In the genomic region with DNA sequence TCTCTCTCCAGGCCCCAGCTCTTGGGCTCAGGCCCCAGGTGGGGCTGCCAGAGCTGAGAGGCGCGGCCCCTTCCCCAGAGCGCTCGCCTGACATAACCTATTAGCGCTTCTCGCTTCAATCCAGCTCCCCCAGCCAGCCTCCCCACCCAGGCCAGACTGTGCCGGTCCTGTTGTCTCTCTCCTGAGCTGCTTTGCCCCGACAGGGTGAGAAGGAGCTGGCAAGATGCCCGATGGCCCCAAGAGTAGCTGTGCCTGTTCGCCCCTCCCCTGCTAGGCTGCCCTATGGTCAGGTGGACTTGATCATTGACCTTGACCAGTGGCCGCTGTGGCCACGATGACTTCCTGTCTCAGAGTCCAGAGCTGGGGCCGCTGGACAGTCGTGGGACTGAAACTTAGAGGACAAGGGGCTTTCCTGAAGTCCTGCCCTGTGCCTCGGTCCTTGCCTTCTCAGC, we compare ENCODE assay signal across 13 cellular contexts. TPM values are rescaled to one million over a fixed set of nuclear protein-coding genes. Genes with fewer than 3 reads are reported as not detected.
DNase-seq lines count a peak whose midpoint lies in the region; ATAC-seq and FAIRE-seq lines count a peak whose summit lies in the region.
"Had no signal": no experiment of that assay in that cellular context is flagged by ENCODE, and none has a peak within 500 bp of the region (broad histone marks: within the 10 kb centered on the region; RNA-seq: fewer than 3 reads in every experiment).

No MANE protein-coding gene starts in this region.

- FAIRE-seq in urothelium cell line (lab: Jason Lieb, UNC), result peak; percentile 27

- peak; percentile 65 for ATAC-seq in left lobe of liver
- ATAC-seq: activated CD8-positive, alpha-beta T cell treated with anti-CD3 and anti-CD28 coated beads for 36 hours had no signal

- DNase-seq in NCI-H82 (lab: John Stamatoyannopoulos, UW), result peak; percentile 31
- DNase-seq in NCI-H82 treated with DMSO at 0.1 percent for 48 hours (lab: John Stamatoyannopoulos, UW; ENCODE audit: unreplicated experiment), result no peak
- peak; percentile 87 for DNase-seq in left lobe of liver (ENCODE audit: low spot score)
- DNase-seq in urothelium cell line (ENCODE audit: low spot score), result no peak
- no peak for DNase-seq in activated CD8-positive, alpha-beta memory T cell treated with anti-CD3 and anti-CD28 coated beads, Interleukin-2, amount 50 U/mL, for 48 hours
- no peak for DNase-seq in cerebellar cortex (ENCODE audit: low spot score)
- DNase-seq: activated CD8-positive, alpha-beta T cell treated with anti-CD3 and anti-CD28 coated beads for 36 hours; activated naive CD4-positive, alpha-beta T cell treated with anti-CD3 and anti-CD28 coated beads for 36 hours; central memory CD4-positive, alpha-beta T cell; erythroblast; NCI-H446 had no signal

RNA-seq across cellular contexts. Expression of gene TMEM270, which starts 9.1 kb away (rescaled TPM):
- not detected for total RNA-seq in left lobe of liver
- total RNA-seq: activated CD8-positive, alpha-beta T cell treated with anti-CD3 and anti-CD28 coated beads for 36 hours; activated naive CD4-positive, alpha-beta T cell treated with anti-CD3 and anti-CD28 coated beads for 36 hours; RPMI7951; suprapubic skin had no signal

RNA-seq across cellular contexts. Expression of gene METTL27, which starts 27.8 kb away (rescaled TPM):
- 0.96 TPM for total RNA-seq in left lobe of liver
- total RNA-seq: activated CD8-positive, alpha-beta T cell treated with anti-CD3 and anti-CD28 coated beads for 36 hours had no signal

RNA-seq across cellular contexts. Expression of gene CLDN4, which starts 39.3 kb away (rescaled TPM):
- total RNA-seq in left lobe of liver, result 1.7 TPM

Comparison
In these comparisons a context has a peak if more than half of its experiments do, and no peak if none do; other contexts are left out.
1. DNase-seq: peak in NCI-H82 (single experiment) and left lobe of liver (single experiment); none in NCI-H82 treated with DMSO at 0.1 percent for 48 hours (single experiment), urothelium cell line (single experiment), activated CD8-positive, alpha-beta memory T cell treated with anti-CD3 and anti-CD28 coated beads, Interleukin-2, amount 50 U/mL, for 48 hours (single experiment) and cerebellar cortex (single experiment).